17 cellular contexts compared by ENCODE assay signal in genomic region chr2:191312662-191313061, GRCh38.
DNase-seq lines count a peak whose midpoint lies in the region; TF ChIP-seq lines count a peak whose summit lies in the region.
"Had no signal": no experiment of that assay in that cellular context is flagged by ENCODE, and none has a peak within 500 bp of the region (broad histone marks: within the 10 kb centered on the region; RNA-seq: fewer than 3 reads in every experiment).

No MANE protein-coding gene starts in this region.

- H3K4me2 ChIP-seq in mammary epithelial cell (ENCODE audit: insufficient read depth, low read depth, low read length): peak overlapping the region; percentile 69

- H3K27ac ChIP-seq in breast epithelium (no peak overlapping the region), mammary epithelial cell (ENCODE audit: insufficient read depth, low read depth, low read length) (peak overlapping the region; percentile 95), esophagus muscularis mucosa (replicated peaks in 1 of 4) (no peak overlapping the region)
- H3K27ac ChIP-seq: 22Rv1 had no signal

- H3K27me3 ChIP-seq in breast epithelium (no peaks in the 10 kb centered on the region), mammary epithelial cell (ENCODE audit: insufficient read depth, low read length) (no peaks in the 10 kb centered on the region), esophagus muscularis mucosa (no peaks in the 10 kb centered on the region)

- H3K4me3 ChIP-seq in breast epithelium: no peak overlapping the region
- H3K4me3 ChIP-seq in mammary epithelial cell (replicated peaks in 1 of 3; ENCODE audit: insufficient read depth in 1 of 3, low read depth in 2 of 3, low read length in 3 of 3): no peak overlapping the region
- H3K4me3 ChIP-seq in esophagus muscularis mucosa: no peak overlapping the region

- TF ChIP-seq POLR2A in breast epithelium (IDR thresholded peaks at IDR 0.05): no peak
- no peak for TF ChIP-seq POLR2A in esophagus muscularis mucosa (IDR thresholded peaks at IDR 0.05; ENCODE audit: low read depth)

- peak; percentile 23 for DNase-seq in MCF 10A (ENCODE audit: unreplicated experiment)
- DNase-seq in breast epithelium (ENCODE audit: low spot score in 2 of 2): no peak
- peak; percentile 62 for DNase-seq in mammary epithelial cell
- DNase-seq in esophagus muscularis mucosa (ENCODE audit: extremely low spot score): peak; percentile 24
- DNase-seq in Ammon's horn (ENCODE audit: low spot score): no peak
- DNase-seq in superior temporal gyrus (ENCODE audit: extremely low spot score): no peak
- no peak for DNase-seq in middle frontal gyrus (ENCODE audit: extremely low spot score, low spot score)
- DNase-seq in NK-92 treated with Interleukin-12 subunit alpha and Interleukin-12 subunit beta, amount 100 ng/mL, for 24 hours (lab: John Stamatoyannopoulos, UW): no peak
- DNase-seq: ACHN; C1 segment of cervical spinal cord; CD4-positive, alpha-beta T cell; DMS79; EL; GOT3; H9 had no signal

- WGBS in mammary epithelial cell (ENCODE audit: low coverage, missing lambda C conversion rate): 0% methylated on average over 1 of the region's 1 CpG
- WGBS in esophagus muscularis mucosa: 70% methylated on average over 1 of the region's 1 CpG

- H3K4me3 Mint-ChIP-seq in MCF 10A (ENCODE audit: unreplicated experiment): no peak overlapping the region
- H3K4me3 Mint-ChIP-seq: B cell; CD4-positive, alpha-beta T cell; H9 had no signal

- no peaks in the 10 kb centered on the region for H3K36me3 ChIP-seq in breast epithelium
- H3K36me3 ChIP-seq in mammary epithelial cell (ENCODE audit: insufficient read depth, low read length): peaks cover 10% of the 10 kb centered on the region
- H3K36me3 ChIP-seq in esophagus muscularis mucosa: no peaks in the 10 kb centered on the region

- H3K9me3 ChIP-seq in breast epithelium (no peaks in the 10 kb centered on the region), mammary epithelial cell (replicated peaks; ENCODE audit: insufficient read depth, low read length) (no peaks in the 10 kb centered on the region), esophagus muscularis mucosa (no peaks in the 10 kb centered on the region)

- H3K9ac ChIP-seq in mammary epithelial cell (ENCODE audit: insufficient read depth, low read length): peak overlapping the region; percentile 37

- H3K27ac Mint-ChIP-seq in MCF 10A (ENCODE audit: low read depth, unreplicated experiment): peak overlapping the region; percentile 72
- H3K27ac Mint-ChIP-seq: B cell; CD4-positive, alpha-beta T cell; H9 had no signal

- H2AFZ ChIP-seq in mammary epithelial cell (ENCODE audit: low read depth, low read length): no peak overlapping the region

- no peaks in the 10 kb centered on the region for H3K36me3 Mint-ChIP-seq in MCF 10A (ENCODE audit: insufficient read depth, unreplicated experiment)

- peaks cover 94% of the 10 kb centered on the region for H3K79me2 ChIP-seq in mammary epithelial cell (ENCODE audit: insufficient read depth, low read length)

- POLR2A ChIA-PET in MCF 10A (lab: Yijun Ruan, JAX): interaction anchor here (0.7 to 2.3 kb wide), 4 partner anchors 9 to 132 kb away, joined by 3 to 12 read pairs (median 4); no protein-coding TSS in a partner anchor

- no peaks in the 10 kb centered on the region for H3K27me3 Mint-ChIP-seq in MCF 10A (ENCODE audit: insufficient read depth, unreplicated experiment)
- H3K27me3 Mint-ChIP-seq: B cell; CD4-positive, alpha-beta T cell had no signal

- no peak for TF ChIP-seq EP300 in esophagus muscularis mucosa (IDR thresholded peaks at IDR 0.05)

- H3K4me1 ChIP-seq in breast epithelium: no peaks in the 10 kb centered on the region
- peaks cover 76% of the 10 kb centered on the region for H3K4me1 ChIP-seq in mammary epithelial cell (ENCODE audit: insufficient read depth, low read length)
- H3K4me1 ChIP-seq in esophagus muscularis mucosa: no peaks in the 10 kb centered on the region

- intact Hi-C loops in MCF 10A (cut with micrococcal nuclease): no loop called here
- intact Hi-C loops in breast epithelium (cut with DNase I; ENCODE audit: low total_unique reads): no loop called here
- intact Hi-C loops in mammary epithelial cell (cut with micrococcal nuclease): no loop called here
- intact Hi-C loops in esophagus muscularis mucosa (cut with DNase I): no loop called here

- dilution Hi-C loops in mammary epithelial cell (cut with HindIII; ENCODE audit: low sequenced_read_pairs): no loop called here

- in situ Hi-C loops in mammary epithelial cell (cut with MboI; ENCODE audit: low sequenced_read_pairs in 2 of 2): no loop called here

- H3K4me1 Mint-ChIP-seq in MCF 10A (ENCODE audit: insufficient read depth, unreplicated experiment): peaks cover 38% of the 10 kb centered on the region

- BruUV-seq in MCF 10A (replicated peaks; lab: Mats Ljungman, UMichigan) (no TSS peak), mammary epithelial cell (replicated peaks; lab: Mats Ljungman, UMichigan) (no TSS peak)

- no peaks in the 10 kb centered on the region for H3K9me3 Mint-ChIP-seq in MCF 10A (ENCODE audit: unreplicated experiment)
- H3K9me3 Mint-ChIP-seq: CD4-positive, alpha-beta T cell; H9 had no signal

- no peaks in the 10 kb centered on the region for H4K20me1 ChIP-seq in mammary epithelial cell (ENCODE audit: insufficient read depth, low read length)

- TF ChIP-seq CTCF in MCF 10A (IDR thresholded peaks at IDR 0.05; ENCODE audit: unreplicated experiment) (no peak), breast epithelium (IDR thresholded peaks at IDR 0.05) (no peak), mammary epithelial cell (conservative IDR thresholded peaks at IDR 0.05 in 1 of 2, IDR thresholded peaks at IDR 0.05 in 1 of 2; ENCODE audit: extremely low read depth in 1 of 2, insufficient read depth in 1 of 2, low read depth in 1 of 2, low read length in 2 of 2) (no peak), esophagus muscularis mucosa (IDR thresholded peaks at IDR 0.05) (no peak)

- CTCF ChIA-PET in MCF 10A (lab: Yijun Ruan, JAX) (interaction anchor here (0.6 to 1.1 kb wide), 3 partner anchors 16 to 143 kb away, joined by 3 to 4 read pairs (median 3); no protein-coding TSS in a partner anchor), mammary epithelial cell (lab: Charles Lee; ENCODE audit: low non-redundant PET) (no interaction called here)

Comparison
In these comparisons a context has a peak if more than half of its experiments do, and no peak if none do; other contexts are left out.
1. DNase-seq: peak in MCF 10A (single experiment), mammary epithelial cell (single experiment) and esophagus muscularis mucosa (single experiment); none in breast epithelium (0 of 2), Ammon's horn (single experiment), superior temporal gyrus (single experiment), middle frontal gyrus (single experiment) and NK-92 treated with Interleukin-12 subunit alpha and Interleukin-12 subunit beta, amount 100 ng/mL, for 24 hours (single experiment).